Comparison of ENCODE assay signal across 7 cellular contexts in the genomic region with DNA sequence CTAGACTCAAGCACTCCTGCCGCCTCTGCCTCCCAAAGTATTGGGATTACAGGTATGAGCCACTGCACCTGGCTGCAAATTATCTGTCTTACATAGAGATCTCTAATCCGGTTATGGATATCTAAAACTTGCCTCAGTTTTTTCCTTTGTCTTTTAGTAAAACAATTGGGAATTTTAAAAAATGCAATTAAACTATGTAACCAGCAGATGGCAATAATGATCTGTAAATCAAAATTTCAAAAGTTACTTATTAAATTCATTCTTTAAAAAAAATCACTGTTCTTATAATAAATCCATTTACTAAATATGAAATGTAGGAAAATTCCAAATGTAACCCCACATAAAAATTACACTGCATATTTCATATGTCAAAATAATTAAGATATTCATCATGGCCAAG. TPM values are rescaled to one million over a fixed set of nuclear protein-coding genes. Genes with fewer than 3 reads are reported as not detected.
DNase-seq lines count a peak whose midpoint lies in the region; ATAC-seq and TF ChIP-seq lines count a peak whose summit lies in the region.
"Not testable (repeated sequence)": the region's sequence is repeated elsewhere in the genome, so short reads cannot be mapped to it uniquely, and the experiment has no call there.

No MANE protein-coding gene starts in this region.

- not testable (repeated sequence) for H3K4me3 Mint-ChIP-seq in CD4-positive, alpha-beta T cell; progenitor cell of endocrine pancreas (ENCODE audit: low read depth)

- not testable (repeated sequence) for H4K20me1 ChIP-seq in IMR-90 (ENCODE audit: insufficient read depth, low read length); OCI-LY3 (ENCODE audit: insufficient read depth, low read length)

- TF ChIP-seq CTCF in CD4-positive, alpha-beta T cell (IDR thresholded peaks at IDR 0.05), result peak; percentile 23
- peak; percentile 18; the same call in 1 of the 2 replicates for TF ChIP-seq CTCF in IMR-90 (conservative IDR thresholded peaks at IDR 0.05; ENCODE audit: low read depth, low read length)
- TF ChIP-seq CTCF in OCI-LY3 (IDR thresholded peaks at IDR 0.05; ENCODE audit: low read depth, low read length), result peak; percentile 21; the same call in 1 of the 2 replicates
- TF ChIP-seq CTCF in adrenal gland (IDR thresholded peaks at IDR 0.05), result peak in 4 of 6 experiments; percentile 4 to 51 (median 46)
- TF ChIP-seq CTCF in esophagus muscularis mucosa (IDR thresholded peaks at IDR 0.05), result peak; percentile 14 to 35 (median 30)
- TF ChIP-seq CTCF in right lobe of liver (IDR thresholded peaks at IDR 0.05), result peak; percentile 13 to 41 (median 31)
- TF ChIP-seq CTCF in progenitor cell of endocrine pancreas (IDR thresholded peaks at IDR 0.05; ENCODE audit: unreplicated experiment), result peak; percentile 50

- not testable (repeated sequence) for H3K79me2 ChIP-seq in OCI-LY3 (ENCODE audit: low read length)

- TF ChIP-seq EP300 in esophagus muscularis mucosa (IDR thresholded peaks at IDR 0.05), result not testable (repeated sequence)

- not testable (repeated sequence) for H2AFZ ChIP-seq in IMR-90 (replicated peaks; ENCODE audit: low read length, poor library complexity); OCI-LY3 (ENCODE audit: low read depth, low read length)

- not testable (repeated sequence) for H2BK20ac ChIP-seq in IMR-90 (ENCODE audit: low read depth, low read length)

- not testable (repeated sequence) for H2AK5ac ChIP-seq in IMR-90 (ENCODE audit: low read depth, low read length)

- H4K5ac ChIP-seq in IMR-90 (ENCODE audit: low read depth, low read length), result not testable (repeated sequence)

- H3K23ac ChIP-seq in IMR-90 (ENCODE audit: low read depth, low read length), result not testable (repeated sequence)

- intact Hi-C loops in CD4-positive, alpha-beta T cell (cut with DNase I, micrococcal nuclease), result loop anchor here (2.0 to 5.0 kb wide), 2 partner anchors 128 to 130 kb away; no protein-coding TSS in a partner anchor
- intact Hi-C loops in IMR-90 (cut with micrococcal nuclease); right lobe of liver (cut with DNase I): not testable (repeated sequence)
- intact Hi-C loops in adrenal gland (cut with DNase I), result loop anchor here in 1 of 2 donors (10.0 kb wide), 1 partner anchor 132 kb away; no protein-coding TSS in a partner anchor
- intact Hi-C loops in esophagus muscularis mucosa (cut with DNase I), result loop anchor here (10.0 kb wide), 1 partner anchor 92 kb away; no protein-coding TSS in a partner anchor

- H3K4ac ChIP-seq in IMR-90 (ENCODE audit: low read depth, low read length), result not testable (repeated sequence)

- not testable (repeated sequence) for ATAC-seq in CD4-positive, alpha-beta T cell (ENCODE audit: poor library complexity); IMR-90 (ENCODE audit: low read depth); right lobe of liver

- not testable (repeated sequence) for H3K18ac ChIP-seq in IMR-90 (ENCODE audit: low read depth, low read length)

- not testable (repeated sequence) for H3K9ac ChIP-seq in IMR-90 (ENCODE audit: low read depth, low read length); OCI-LY3 (ENCODE audit: low read length)

- not testable (repeated sequence) for BruUV-seq in IMR-90 (replicated peaks; lab: Mats Ljungman, UMichigan)

- H3K27ac ChIP-seq in CD4-positive, alpha-beta T cell (ENCODE audit: low read depth, low read length); IMR-90 (ENCODE audit: insufficient read depth, low read length); OCI-LY3 (ENCODE audit: low read length); adrenal gland; esophagus muscularis mucosa (replicated peaks in 1 of 4); right lobe of liver: not testable (repeated sequence)

- H3K27me3 Mint-ChIP-seq in CD4-positive, alpha-beta T cell, result peaks cover 28% of the 10 kb centered on the region
- peaks cover 23% of the 10 kb centered on the region for H3K27me3 Mint-ChIP-seq in progenitor cell of endocrine pancreas

- DNase-seq in CD4-positive, alpha-beta T cell; IMR-90; adrenal gland; esophagus muscularis mucosa (ENCODE audit: extremely low spot score); right lobe of liver; progenitor cell of endocrine pancreas (ENCODE audit: low spot score, unreplicated experiment): not testable (repeated sequence)

- not testable (repeated sequence) for H2AK9ac ChIP-seq in IMR-90 (replicated peaks; ENCODE audit: low read depth, low read length, poor library complexity)

- H4K91ac ChIP-seq in IMR-90 (ENCODE audit: insufficient read depth, low read depth, low read length), result not testable (repeated sequence)

- H2BK15ac ChIP-seq in IMR-90 (ENCODE audit: low read depth, low read length), result not testable (repeated sequence)

- not testable (repeated sequence) for H3K4me1 ChIP-seq in IMR-90 (ENCODE audit: control insufficient read depth, insufficient read depth, low read length); OCI-LY3 (ENCODE audit: low read length); adrenal gland (replicated peaks in 1 of 2); esophagus muscularis mucosa; right lobe of liver

- H2BK120ac ChIP-seq in IMR-90 (ENCODE audit: low read depth, low read length), result not testable (repeated sequence)

- not testable (repeated sequence) for H2BK5ac ChIP-seq in IMR-90 (ENCODE audit: low read depth, low read length, poor library complexity, severe bottlenecking)

- H3K79me1 ChIP-seq in IMR-90 (ENCODE audit: low read depth in 1 of 2, low read length in 2 of 2), result not testable (repeated sequence)

- H3K4me1 Mint-ChIP-seq in CD4-positive, alpha-beta T cell (ENCODE audit: low read depth); progenitor cell of endocrine pancreas (ENCODE audit: low read depth): not testable (repeated sequence)

- peak; percentile 13; the same call in 1 of the 2 replicates for TF ChIP-seq RAD21 in IMR-90 (IDR thresholded peaks at IDR 0.05; ENCODE audit: low read length)

- not testable (repeated sequence) for H3K9me3 ChIP-seq in CD4-positive, alpha-beta T cell (ENCODE audit: control insufficient read depth, low read length); IMR-90 (ENCODE audit: control insufficient read depth, insufficient read depth, low read length); OCI-LY3 (ENCODE audit: insufficient read depth, low read length); adrenal gland (replicated peaks in 1 of 3); esophagus muscularis mucosa; right lobe of liver

- not testable (repeated sequence) for H3K9me1 ChIP-seq in IMR-90 (ENCODE audit: insufficient read depth, low read length)

- no CpG with 5 or more reads among the region's 2 CpGs for WGBS in IMR-90 (ENCODE audit: extremely low coverage in 2 of 2, insufficient read length in 1 of 2), 2 experiments
- 5 to 16% (median 12%) methylated on average over 2 of the region's 2 CpGs for WGBS in adrenal gland, 4 donors
- WGBS in esophagus muscularis mucosa, result 34% methylated on average over 2 of the region's 2 CpGs
- 13% methylated on average over 2 of the region's 2 CpGs for WGBS in right lobe of liver (ENCODE audit: insufficient coverage, low coverage, low lambda C conversion rate, missing lambda C conversion rate)

- not testable (repeated sequence) for H3K4me3 ChIP-seq in IMR-90 (ENCODE audit: insufficient read depth, low read depth, low read length); OCI-LY3 (ENCODE audit: low read length); adrenal gland; esophagus muscularis mucosa; right lobe of liver

- H3K9me3 Mint-ChIP-seq in CD4-positive, alpha-beta T cell; progenitor cell of endocrine pancreas (ENCODE audit: low read depth): not testable (repeated sequence)

- H3K36me3 ChIP-seq in IMR-90 (ENCODE audit: control insufficient read depth, insufficient read depth, low read length); OCI-LY3 (replicated peaks; ENCODE audit: low read depth, low read length); adrenal gland (replicated peaks in 1 of 2); esophagus muscularis mucosa; right lobe of liver: not testable (repeated sequence)

- dilution Hi-C loops in IMR-90 (cut with HindIII; ENCODE audit: low sequenced_read_pairs, unreplicated experiment), result not testable (repeated sequence)

- in situ Hi-C loops in IMR-90 (cut with MboI; ENCODE audit: low sequenced_read_pairs), result not testable (repeated sequence)

- H3K56ac ChIP-seq in IMR-90 (ENCODE audit: extremely low read depth, insufficient read depth, low read length), result not testable (repeated sequence)

- POLR2A ChIA-PET in CD4-positive, alpha-beta T cell (lab: Charles Lee); IMR-90 (lab: Charles Lee; ENCODE audit: unreplicated experiment): not testable (repeated sequence)

- not testable (repeated sequence) for H3K4me2 ChIP-seq in IMR-90 (ENCODE audit: low read depth, low read length); OCI-LY3 (ENCODE audit: low read length)

- not testable (repeated sequence) for H3K36me3 Mint-ChIP-seq in CD4-positive, alpha-beta T cell (ENCODE audit: low read depth); progenitor cell of endocrine pancreas (ENCODE audit: insufficient read depth)

- H3K27me3 ChIP-seq in CD4-positive, alpha-beta T cell (ENCODE audit: control insufficient read depth, insufficient read depth, low read length); IMR-90 (ENCODE audit: control insufficient read depth, insufficient read depth, low read length); OCI-LY3 (ENCODE audit: low read depth, low read length); adrenal gland; esophagus muscularis mucosa; right lobe of liver: not testable (repeated sequence)

- not testable (repeated sequence) for H3K14ac ChIP-seq in IMR-90 (replicated peaks; ENCODE audit: low read depth, low read length)

- TF ChIP-seq POLR2A in IMR-90 (IDR thresholded peaks at IDR 0.05; ENCODE audit: low read depth, low read length); adrenal gland (IDR thresholded peaks at IDR 0.05); esophagus muscularis mucosa (IDR thresholded peaks at IDR 0.05; ENCODE audit: low read depth); right lobe of liver (IDR thresholded peaks at IDR 0.05): not testable (repeated sequence)

- not testable (repeated sequence) for H3K27ac Mint-ChIP-seq in CD4-positive, alpha-beta T cell; progenitor cell of endocrine pancreas

- not testable (repeated sequence) for H4K8ac ChIP-seq in IMR-90 (ENCODE audit: low read depth in 2 of 2, low read length in 2 of 2)

- CTCF ChIA-PET in CD4-positive, alpha-beta T cell (lab: Charles Lee); IMR-90 (lab: Yijun Ruan, JAX): not testable (repeated sequence)

RNA-seq across cellular contexts. Expression of a gene that starts 4.3 kb away (rescaled TPM):
- total RNA-seq in CD4-positive, alpha-beta T cell, result not detected
- total RNA-seq in IMR-90 (2012; rRNA removed) (0.90 and 1.4 TPM in 2 replicates), adrenal gland (10 to 100 TPM in 5 of 8 donors, 1 to 10 TPM in 3; 3.4 to 21.5 (median 13.8) TPM), esophagus muscularis mucosa (10 to 100 TPM in 1 of 4 donors, 1 to 10 TPM in 3; 5.0 to 12.2 (median 8.3) TPM), right lobe of liver (under 1 TPM in 4 of 6 experiments, not detected in 2; 0.06 to 0.29 (median 0.24) TPM), progenitor cell of endocrine pancreas (18.7 and 19.7 TPM in 2 replicates)
- polyA plus RNA-seq in IMR-90 (2012; rRNA removed) (0.90 and 1.6 TPM in 2 replicates), adrenal gland (10 to 100 TPM in 2 of 3 donors, 1 to 10 TPM in 1; 7.3 to 57.0 (median 31.7) TPM)
- 0.08 and 0.42 TPM in 2 replicates for polyA plus RNA-seq in IMR-90 (2012; cell fraction: cytosol; rRNA removed)
- polyA plus RNA-seq in IMR-90 (2012; cell fraction: nucleus; rRNA removed; ENCODE audit: low replicate concordance), result 2.6 and 17.8 TPM in 2 replicates
